24 cellular contexts compared by ENCODE assay signal in the genomic region with DNA sequence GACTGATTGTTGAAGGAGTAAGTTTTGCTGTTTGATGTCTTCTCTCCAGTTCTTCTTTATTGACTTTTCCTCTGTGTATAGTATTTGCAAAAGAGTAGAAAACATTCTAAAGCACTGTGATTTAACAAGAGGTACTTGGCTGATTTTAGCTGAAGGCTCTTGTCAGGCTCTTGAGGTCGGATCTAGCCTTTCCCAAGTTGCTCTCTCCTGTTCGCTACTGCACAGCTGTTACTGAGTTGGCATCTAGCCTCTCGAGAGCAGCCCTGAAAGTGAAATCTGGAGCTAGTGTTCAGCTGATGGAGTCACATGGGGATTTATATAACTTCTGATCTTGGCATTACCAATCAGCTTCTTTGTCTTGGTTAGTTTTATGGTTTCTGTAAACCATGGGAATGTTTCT.
A peak's percentile ranks its signal among the peaks of the same experiment; 100 is the strongest.
DNase-seq lines count a peak whose midpoint lies in the region; ATAC-seq and TF ChIP-seq lines count a peak whose summit lies in the region.
"Had no signal": no experiment of that assay in that cellular context is flagged by ENCODE, and none has a peak within 500 bp of the region (broad histone marks: within the 10 kb centered on the region; RNA-seq: fewer than 3 reads in every experiment).

No MANE protein-coding gene starts in this region.

- ATAC-seq in Right ventricle myocardium superior (ENCODE audit: poor library complexity) (peak; percentile 19), upper lobe of left lung (ENCODE audit: low FRiP score in 2 of 2) (peak; percentile 47 to 85), GM18907 (IDR thresholded peaks at IDR 0.05; ENCODE audit: unreplicated experiment) (no peak)
- ATAC-seq: activated CD8-positive, alpha-beta T cell treated with anti-CD3 and anti-CD28 coated beads for 36 hours; CD8-positive, alpha-beta T cell; mucosa of descending colon; stimulated activated effector memory CD8-positive, alpha-beta T cell treated with anti-CD3 and anti-CD28 coated beads, Interleukin-12 subunit alpha, Interleukin-12 subunit beta, amount 100 ng/mL, for 72 hours had no signal

- TF ChIP-seq CTCF in upper lobe of left lung (IDR thresholded peaks at IDR 0.05): no peak

- H3K27ac ChIP-seq in muscle layer of colon (ENCODE audit: low read depth, low read length) (peak overlapping the region; percentile 58), upper lobe of left lung (peak overlapping the region in 1 of 4 donors; percentile 48)
- H3K27ac ChIP-seq: epithelial cell of prostate, KMS-11, neural progenitor cell, prostate gland, suprapubic skin, vagina had no signal

- H3K36me3 ChIP-seq in muscle layer of colon (ENCODE audit: insufficient read depth, low read length): no peaks in the 10 kb centered on the region
- H3K36me3 ChIP-seq in upper lobe of left lung: no peaks in the 10 kb centered on the region
- H3K36me3 ChIP-seq: neural progenitor cell, prostate gland, suprapubic skin, vagina had no signal

- peak overlapping the region; percentile 2 for H3K9ac ChIP-seq in muscle layer of colon (ENCODE audit: low read length)
- H3K9ac ChIP-seq: KMS-11, neural progenitor cell had no signal

- DNase-seq in NCI-H1694 treated with DMSO at 0.1 percent for 48 hours (lab: John Stamatoyannopoulos, UW) (peak; percentile 23), Right ventricle myocardium superior (no peak), upper lobe of left lung (peak in 1 of 2 donors; percentile 70), NCI-H1436 (lab: John Stamatoyannopoulos, UW) (no peak)
- no peak for DNase-seq in activated T-cell treated with anti-CD3 and anti-CD28 coated beads, Interleukin-2, amount 50 U/mL, for 1 hour
- DNase-seq: activated CD4-positive, CD25-positive, alpha-beta regulatory T cell treated with anti-CD3 and anti-CD28 coated beads, Interleukin-2, amount 50 U/mL, for 72 hours; activated CD8-positive, alpha-beta T cell treated with anti-CD3 and anti-CD28 coated beads for 36 hours; activated gamma-delta T cell; CD8-positive, alpha-beta T cell; foreskin fibroblast; GF-D8; hippocampal formation; small intestine; T-helper 1 cell had no signal

- intact Hi-C loops in Right ventricle myocardium superior (cut with DNase I): no loop called here

- H3K4me1 ChIP-seq in muscle layer of colon (ENCODE audit: insufficient read depth, low read length) (peaks cover 19% of the 10 kb centered on the region), upper lobe of left lung (peaks cover 0 to 5% (median 2%) of the 10 kb centered on the region in 4 donors)
- H3K4me1 ChIP-seq: neural progenitor cell, suprapubic skin had no signal

- H3K9me3 ChIP-seq in muscle layer of colon (ENCODE audit: low read length) (no peaks in the 10 kb centered on the region), upper lobe of left lung (no peaks in the 10 kb centered on the region)
- H3K9me3 ChIP-seq: mucosa of descending colon, prostate gland, suprapubic skin, vagina had no signal

- H3K4me3 ChIP-seq in muscle layer of colon (ENCODE audit: low read depth in 1 of 2, low read length in 2 of 2) (peak overlapping the region in 1 of 2 donors; percentile 23), upper lobe of left lung (no peak overlapping the region)
- H3K4me3 ChIP-seq: mucosa of descending colon, neural progenitor cell, prostate gland, suprapubic skin, vagina had no signal

- TF ChIP-seq EP300 in upper lobe of left lung (IDR thresholded peaks at IDR 0.05): no peak

- WGBS in upper lobe of left lung, 2 donors: 36 to 43% methylated on average over 3 of the region's 3 CpGs

- H3K27me3 ChIP-seq in muscle layer of colon (ENCODE audit: control insufficient read depth in 1 of 2, insufficient read depth in 2 of 2, low read length in 2 of 2) (no peaks in the 10 kb centered on the region), upper lobe of left lung (no peaks in the 10 kb centered on the region)
- H3K27me3 ChIP-seq: neural progenitor cell, suprapubic skin, vagina had no signal

- no peak for TF ChIP-seq POLR2A in upper lobe of left lung (IDR thresholded peaks at IDR 0.05)
